26 cellular contexts compared by ENCODE assay signal in the genomic region with DNA sequence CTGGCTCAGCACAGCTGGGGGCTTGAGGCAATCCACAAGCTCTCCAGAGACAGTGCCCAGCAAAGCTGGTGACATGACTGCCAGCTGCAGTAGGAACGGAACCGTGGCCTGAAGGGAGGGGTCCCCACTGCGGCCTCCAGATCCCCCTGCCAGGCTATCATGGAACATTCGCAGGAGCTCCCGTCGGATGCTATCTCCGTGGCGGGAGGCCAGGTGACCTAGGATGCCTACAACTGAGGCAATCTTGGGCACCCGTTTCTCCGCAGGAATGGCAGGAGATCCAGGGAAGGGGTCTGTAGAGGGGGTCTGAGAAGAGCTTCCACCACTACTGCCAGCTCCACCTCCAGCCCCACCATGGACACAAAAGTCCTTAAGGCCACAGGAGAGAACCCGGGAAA.
"Had no signal": no experiment of that assay in that cellular context is flagged by ENCODE, and none has a peak within 500 bp of the region (broad histone marks: within the 10 kb centered on the region; RNA-seq: fewer than 3 reads in every experiment).

No MANE protein-coding gene starts in this region.

- H3K27me3 ChIP-seq: left lung, ovary, right atrium auricular region, right lobe of liver, suprapubic skin, tibial artery, upper lobe of right lung had no signal

- H3K27ac ChIP-seq: left lung, lower lobe of right lung, ovary, right atrium auricular region, right lobe of liver, suprapubic skin, thoracic aorta, tibial artery, upper lobe of right lung had no signal

- DNase-seq: hypothalamus; immature natural killer cell; kidney; left colon; left lung; lower lobe of right lung; mammary epithelial cell; mesenchymal stem cell; naive thymus-derived CD8-positive, alpha-beta T cell; nephron progenitor cell; ovary; stimulated activated CD4-positive, alpha-beta T cell treated with anti-CD3 and anti-CD28 coated beads, Interleukin-12 subunit alpha, Interleukin-12 subunit beta, amount 100 ng/mL, for 4 hours; stimulated activated CD4-positive, alpha-beta T cell treated with anti-CD3 and anti-CD28 coated beads, Interleukin-15, amount 100 ng/mL, for 24 hours; stimulated activated CD4-positive, alpha-beta T cell treated with anti-CD3 and anti-CD28 coated beads, Interleukin-2, amount 100 ng/mL, for 24 hours; stimulated activated CD4-positive, alpha-beta T cell treated with anti-CD3 and anti-CD28 coated beads, Interleukin-4, amount 100 ng/mL, for 1 hour; stimulated activated naive CD4-positive, alpha-beta T cell; tibial artery; trophoblast cell; upper lobe of right lung had no signal

- H3K27ac Mint-ChIP-seq: nephron progenitor cell, progenitor cell of endocrine pancreas had no signal

- H3K4me2 ChIP-seq: smooth muscle cell had no signal

- H3K4me3 Mint-ChIP-seq: immature natural killer cell; nephron progenitor cell; stimulated activated naive CD8-positive, alpha-beta T cell treated with anti-CD3 and anti-CD28 coated beads, Interleukin-15, Interleukin-2, amounts not matched to agents 100 ng/mL and 50 ng/mL, for 24 hours had no signal

- ATAC-seq: left colon; left lung; lower lobe of right lung; naive thymus-derived CD8-positive, alpha-beta T cell; right lobe of liver; upper lobe of right lung had no signal

- H3K9me3 Mint-ChIP-seq: immature natural killer cell; nephron progenitor cell; stimulated activated naive CD8-positive, alpha-beta T cell treated with anti-CD3 and anti-CD28 coated beads, Interleukin-15, Interleukin-2, amounts not matched to agents 100 ng/mL and 50 ng/mL, for 24 hours had no signal

- H3K4me3 ChIP-seq: left lung, lower lobe of right lung, ovary, right atrium auricular region, right lobe of liver, smooth muscle cell, suprapubic skin, thoracic aorta, tibial artery, upper lobe of right lung had no signal

- H3K9me3 ChIP-seq: left lung, lower lobe of right lung, ovary, right atrium auricular region, right lobe of liver, suprapubic skin, thoracic aorta, tibial artery, upper lobe of right lung had no signal

- H3K36me3 Mint-ChIP-seq: immature natural killer cell had no signal

- H3K27me3 Mint-ChIP-seq: naive thymus-derived CD8-positive, alpha-beta T cell; progenitor cell of endocrine pancreas; stimulated activated naive CD8-positive, alpha-beta T cell treated with anti-CD3 and anti-CD28 coated beads, Interleukin-15, Interleukin-2, amounts not matched to agents 100 ng/mL and 50 ng/mL, for 24 hours had no signal
